ENCODE assay signal across 1 cellular context in the genomic region with DNA sequence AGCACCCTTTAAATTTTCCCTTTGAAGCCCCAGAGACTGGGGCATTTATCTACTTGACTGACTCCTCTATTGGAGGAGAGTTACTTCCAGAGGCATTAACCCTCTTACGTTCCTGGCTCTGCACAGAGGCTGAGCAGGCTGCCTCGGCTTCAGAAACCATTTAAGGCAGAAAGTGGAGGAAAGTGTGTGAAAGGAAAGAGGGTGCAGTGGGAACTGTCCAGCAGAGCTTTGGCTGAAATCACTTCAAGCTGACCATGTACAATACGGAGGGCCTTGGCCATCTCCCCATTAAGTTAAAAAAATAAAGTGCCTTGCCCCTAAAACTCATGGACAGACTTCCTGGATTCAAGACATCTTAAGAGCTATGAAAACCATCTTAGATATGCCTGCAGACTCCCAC.
A peak's percentile ranks its signal among the peaks of the same experiment; 100 is the strongest.
TF ChIP-seq lines count a peak whose summit lies in the region.

No MANE protein-coding gene starts in this region.

TF ChIP-seq in GM23338, 12 proteins besides CTCF, POLR2A, EP300 and RAD21:
- TF ChIP-seq REST (IDR thresholded peaks at IDR 0.05; ENCODE audit: unreplicated experiment): peak; percentile 88
- TF ChIP-seq, protein P1, sequence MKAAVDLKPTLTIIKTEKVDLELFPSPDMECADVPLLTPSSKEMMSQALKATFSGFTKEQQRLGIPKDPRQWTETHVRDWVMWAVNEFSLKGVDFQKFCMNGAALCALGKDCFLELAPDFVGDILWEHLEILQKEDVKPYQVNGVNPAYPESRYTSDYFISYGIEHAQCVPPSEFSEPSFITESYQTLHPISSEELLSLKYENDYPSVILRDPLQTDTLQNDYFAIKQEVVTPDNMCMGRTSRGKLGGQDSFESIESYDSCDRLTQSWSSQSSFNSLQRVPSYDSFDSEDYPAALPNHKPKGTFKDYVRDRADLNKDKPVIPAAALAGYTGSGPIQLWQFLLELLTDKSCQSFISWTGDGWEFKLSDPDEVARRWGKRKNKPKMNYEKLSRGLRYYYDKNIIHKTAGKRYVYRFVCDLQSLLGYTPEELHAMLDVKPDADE (IDR thresholded peaks at IDR 0.05): no peak
- TF ChIP-seq ZNF462 (CRISPR knock-in tag; IDR thresholded peaks at IDR 0.05): no peak
